In genomic region chr16:1772362-1772907, GRCh38 we compare ENCODE assay signal across 8 cellular contexts. TPM values are rescaled to one million over a fixed set of nuclear protein-coding genes. Genes with fewer than 3 reads are reported as not detected.
DNase-seq lines count a peak whose midpoint lies in the region; ATAC-seq and TF ChIP-seq lines count a peak whose summit lies in the region.

Gene EME2, plus strand, starts transcription at chr16:1772810. Its CDS starts 418 bp downstream, at chr16:1773228.

- peak; percentile 59 to 79 for DNase-seq in HL-60 (ENCODE audit: low read depth in 1 of 2, low spot score in 1 of 2)
- no peak for DNase-seq in WTC11 (ENCODE audit: low spot score)
- no peak for DNase-seq in GM19240 (ENCODE audit: insufficient read length, low spot score)

- TF ChIP-seq CTCF in HL-60 (IDR thresholded peaks at IDR 0.05; ENCODE audit: insufficient read depth, low read length) = no peak
- no peak for TF ChIP-seq CTCF in WTC11 (IDR thresholded peaks at IDR 0.05)

- no peaks in the 10 kb centered on the region for H3K9me3 Mint-ChIP-seq in WTC11
- no peaks in the 10 kb centered on the region for H3K9me3 Mint-ChIP-seq in dendritic cell treated with granulocyte-macrophage colony-stimulating factor and Interleukin-4, amounts not matched to agents 40 ng/mL and 50 ng/mL, for 4 days

- no peaks in the 10 kb centered on the region for H3K27me3 ChIP-seq in HL-60 (ENCODE audit: insufficient read depth, poor library complexity, severe bottlenecking)
- H3K27me3 ChIP-seq in stomach smooth muscle (ENCODE audit: control insufficient read depth in 1 of 2, insufficient read depth in 2 of 2, low read length in 2 of 2) = no peaks in the 10 kb centered on the region

- H3K4me1 ChIP-seq in mesodermal cell (ENCODE audit: control insufficient read depth, insufficient read depth, low read length, poor library complexity, severe bottlenecking) (peaks cover 8% of the 10 kb centered on the region), stomach smooth muscle (ENCODE audit: control insufficient read depth, insufficient read depth, low read length) (peaks cover 45% of the 10 kb centered on the region)

- CTCF ChIA-PET in WTC11 (lab: Charles Lee) = interaction anchor here (0.6 to 3.1 kb wide), 7 partner anchors 9 to 430 kb away, joined by 3 to 37 read pairs (median 5); partner anchors contain the start of genes MAPK8IP3, NUBP2 and SPSB3

- peak within 1 kb of the TSS; percentile 98 for H3K27ac Mint-ChIP-seq in WTC11
- peak within 1 kb of the TSS; percentile 85 for H3K27ac Mint-ChIP-seq in dendritic cell treated with granulocyte-macrophage colony-stimulating factor and Interleukin-4, amounts not matched to agents 40 ng/mL and 50 ng/mL, for 4 days

- H3K4me1 Mint-ChIP-seq in WTC11 = peaks cover 4% of the 10 kb centered on the region
- peaks cover 51% of the 10 kb centered on the region for H3K4me1 Mint-ChIP-seq in dendritic cell treated with granulocyte-macrophage colony-stimulating factor and Interleukin-4, amounts not matched to agents 40 ng/mL and 50 ng/mL, for 4 days (ENCODE audit: low read depth)

- peak within 1 kb of the TSS; percentile 99 for H3K4me3 Mint-ChIP-seq in WTC11
- peak within 1 kb of the TSS; percentile 90 for H3K4me3 Mint-ChIP-seq in dendritic cell treated with granulocyte-macrophage colony-stimulating factor and Interleukin-4, amounts not matched to agents 40 ng/mL and 50 ng/mL, for 4 days

- H3K36me3 Mint-ChIP-seq in WTC11 = peaks cover 4% of the 10 kb centered on the region
- peaks cover 81% of the 10 kb centered on the region for H3K36me3 Mint-ChIP-seq in dendritic cell treated with granulocyte-macrophage colony-stimulating factor and Interleukin-4, amounts not matched to agents 40 ng/mL and 50 ng/mL, for 4 days (ENCODE audit: low read depth)

- H3K9me3 ChIP-seq in mesodermal cell (ENCODE audit: control insufficient read depth, low read length) (no peaks in the 10 kb centered on the region), stomach smooth muscle (ENCODE audit: control insufficient read depth in 2 of 2, low read length in 2 of 2) (no peaks in the 10 kb centered on the region)

- H3K36me3 ChIP-seq in mesodermal cell (ENCODE audit: control insufficient read depth, insufficient read depth, low read length) = peaks cover 38% of the 10 kb centered on the region
- H3K36me3 ChIP-seq in stomach smooth muscle (ENCODE audit: control insufficient read depth in 2 of 2, insufficient read depth in 2 of 2, low read length in 2 of 2) = peaks cover 3 to 12% of the 10 kb centered on the region in 2 donors

- H3K9ac ChIP-seq in stomach smooth muscle (ENCODE audit: low read length in 2 of 2) = peak within 1 kb of the TSS; percentile 74 to 78

- POLR2A ChIA-PET in WTC11 (lab: Charles Lee) = interaction anchor here (0.8 to 3.6 kb wide), 4 partner anchors 8 to 59 kb away, joined by 3 to 18 read pairs (median 8); partner anchors contain the start of genes NUBP2 and SPSB3

- H3K4me3 ChIP-seq in HL-60 (replicated peaks; ENCODE audit: insufficient read depth, low read length) = peak within 1 kb of the TSS; percentile 96
- H3K4me3 ChIP-seq in mesodermal cell (ENCODE audit: extremely low read depth, insufficient read depth, low read length, poor library complexity, severe bottlenecking) = peak within 1 kb of the TSS; percentile 88
- H3K4me3 ChIP-seq in stomach smooth muscle (ENCODE audit: low read length in 2 of 2) = peak within 1 kb of the TSS; percentile 63 to 90

- intact Hi-C loops in dendritic cell treated with granulocyte-macrophage colony-stimulating factor and Interleukin-4, amounts not matched to agents 40 ng/mL and 50 ng/mL, for 4 days (cut with micrococcal nuclease) = loop anchor here (5.0 kb wide), 2 partner anchors 65 to 155 kb away; partner anchors contain the start of gene MAPK8IP3

- H3K27me3 Mint-ChIP-seq in WTC11 (ENCODE audit: low read depth) = no peaks in the 10 kb centered on the region; the same call in 1 of the 2 replicates
- H3K27me3 Mint-ChIP-seq in dendritic cell treated with granulocyte-macrophage colony-stimulating factor and Interleukin-4, amounts not matched to agents 40 ng/mL and 50 ng/mL, for 4 days = no peaks in the 10 kb centered on the region

- H3K27ac ChIP-seq in HL-60 (replicated peaks) = peak within 1 kb of the TSS; percentile 91
- H3K27ac ChIP-seq in mesodermal cell (ENCODE audit: low read depth, low read length, severe bottlenecking) = peak within 1 kb of the TSS; percentile 87
- peak within 1 kb of the TSS; percentile 73 for H3K27ac ChIP-seq in stomach smooth muscle (ENCODE audit: low read length)

- ATAC-seq in GM18517 (IDR thresholded peaks at IDR 0.05; ENCODE audit: unreplicated experiment) (peak; percentile 10), WTC11 (no peak), GM21526 (IDR thresholded peaks at IDR 0.05; ENCODE audit: low FRiP score, unreplicated experiment) (no peak)

- WGBS in mesodermal cell (ENCODE audit: insufficient coverage in 2 of 2), 2 experiments = 1% methylated on average over 34 to 49 of the region's 53 CpGs

TF ChIP-seq in WTC11, 78 proteins besides CTCF, POLR2A, EP300 and RAD21 (continues in another document):
- TF ChIP-seq ELF4 (CRISPR knock-in tag; IDR thresholded peaks at IDR 0.05; ENCODE audit: low read depth) (0 out of 2 replicates have a peak, but pooled peaks have one; percentile 51), NR2C2 (CRISPR knock-in tag; IDR thresholded peaks at IDR 0.05) (no peak), HMGA2 (CRISPR knock-in tag; IDR thresholded peaks at IDR 0.05) (no peak), PRDM15 (CRISPR knock-in tag; IDR thresholded peaks at IDR 0.05) (0 out of 2 replicates have a peak, but pooled peaks have one; percentile 21), ZSCAN18 (CRISPR knock-in tag; IDR thresholded peaks at IDR 0.05) (no peak), RORB (CRISPR knock-in tag; IDR thresholded peaks at IDR 0.05) (no peak), E2F1 (CRISPR knock-in tag; IDR thresholded peaks at IDR 0.05) (no peak)

RNA-seq across cellular contexts. Expression of gene EME2, which starts in this region (rescaled TPM):
- 23.2 to 30.8 TPM (median 25.7 TPM) in 3 replicates for total RNA-seq in WTC11 (2021)
- 3.6 TPM for polyA plus RNA-seq in mesodermal cell (2013, experiment 1 of 2)
- 2.8 TPM for polyA plus RNA-seq in mesodermal cell (2013, experiment 2 of 2)

Comparison
In these comparisons a context has a peak if more than half of its experiments do, and no peak if none do; other contexts are left out.
1. DNase-seq: peak in HL-60 (2 of 2); none in WTC11 (single experiment) and GM19240 (single experiment).
2. Peak in every context shown above with its lines, with median percentiles within 50 percentile points of each other: H3K27ac ChIP-seq and H3K4me3 ChIP-seq.